In genomic region chr3:30770387-30770786, GRCh38 we compare ENCODE assay signal across 10 cellular contexts.
DNase-seq lines count a peak whose midpoint lies in the region; ATAC-seq, FAIRE-seq and TF ChIP-seq lines count a peak whose summit lies in the region.
"Had no signal": no experiment of that assay in that cellular context is flagged by ENCODE, and none has a peak within 500 bp of the region (broad histone marks: within the 10 kb centered on the region; RNA-seq: fewer than 3 reads in every experiment).

No MANE protein-coding gene starts in this region.

- CTCF ChIA-PET in activated naive CD4-positive, alpha-beta T cell treated with anti-CD3 and anti-CD28 coated beads for 36 hours (lab: Charles Lee): interaction anchor here (0.6 to 3.2 kb wide), 15 partner anchors 9 to 572 kb away, joined by 3 to 12 read pairs (median 4); no protein-coding TSS in a partner anchor

- no peak overlapping the region for H3K27ac ChIP-seq in keratinocyte (ENCODE audit: control insufficient read depth, insufficient read depth, low read length)
- no peak overlapping the region for H3K27ac ChIP-seq in testis
- H3K27ac ChIP-seq: uterus had no signal

- in situ Hi-C loops in astrocyte of the cerebellum (cut with HindIII; ENCODE audit: low sequenced_read_pairs): loop anchor here (25.0 kb wide), 1 partner anchor 367 kb away; no protein-coding TSS in a partner anchor

- H3K4me3 ChIP-seq in astrocyte of the cerebellum (ENCODE audit: low read depth, low read length) (no peak overlapping the region), keratinocyte (ENCODE audit: control insufficient read depth in 2 of 3, extremely low read depth in 1 of 3, insufficient read depth in 2 of 3, low read depth in 1 of 3, low read length in 3 of 3) (no peak overlapping the region), testis (no peak overlapping the region)
- H3K4me3 ChIP-seq: uterus had no signal

- no peak overlapping the region for H3K27ac Mint-ChIP-seq in CD14-positive monocyte
- no peak overlapping the region for H3K27ac Mint-ChIP-seq in activated naive CD4-positive, alpha-beta T cell treated with anti-CD3 and anti-CD28 coated beads for 36 hours
- H3K27ac Mint-ChIP-seq: activated T-helper 17 cell treated with anti-CD3 and anti-CD28 coated beads, Interleukin-2, amount 50 U/mL, for 72 hours had no signal

- peaks cover 0 to 1% (median 0%) of the 10 kb centered on the region in 3 donors for H3K27me3 Mint-ChIP-seq in CD14-positive monocyte (ENCODE audit: low read depth in 3 of 3)
- no peaks in the 10 kb centered on the region for H3K27me3 Mint-ChIP-seq in activated naive CD4-positive, alpha-beta T cell treated with anti-CD3 and anti-CD28 coated beads for 36 hours (ENCODE audit: low read depth)

- no peaks in the 10 kb centered on the region for H3K27me3 ChIP-seq in keratinocyte (ENCODE audit: control insufficient read depth, extremely low read depth, insufficient read depth, low read length)
- H3K27me3 ChIP-seq in testis: no peaks in the 10 kb centered on the region
- H3K27me3 ChIP-seq: uterus had no signal

- 69 to 76% methylated on average over 3 of the region's 3 CpGs for WGBS in testis, 2 donors

- H3K9me3 ChIP-seq in keratinocyte (ENCODE audit: control insufficient read depth, low read depth, low read length) (no peaks in the 10 kb centered on the region), testis (no peaks in the 10 kb centered on the region)
- H3K9me3 ChIP-seq: uterus had no signal

- DNase-seq in HK-2 (ENCODE audit: unreplicated experiment) (peak; percentile 66), astrocyte of the cerebellum (ENCODE audit: low read depth) (peak; percentile 68), keratinocyte (ENCODE audit: low read depth, low spot score) (peak; percentile 73), testis (peak; percentile 22), CD14-positive monocyte (ENCODE audit: low spot score) (no peak)
- no peak for DNase-seq in activated naive CD4-positive, alpha-beta T cell treated with anti-CD3 and anti-CD28 coated beads for 36 hours

- intact Hi-C loops in testis (cut with DNase I; ENCODE audit: low total_unique reads): no loop called here
- intact Hi-C loops in CD14-positive monocyte (cut with micrococcal nuclease): no loop called here
- intact Hi-C loops in activated naive CD4-positive, alpha-beta T cell treated with anti-CD3 and anti-CD28 coated beads for 36 hours (cut with micrococcal nuclease): loop anchor here (10.0 kb wide), 1 partner anchor 674 kb away; no protein-coding TSS in a partner anchor

- peak overlapping the region; percentile 30 for H3K4me2 ChIP-seq in keratinocyte (ENCODE audit: control insufficient read depth, extremely low read depth, insufficient read depth, low read depth, low read length)

- H3K4me3 Mint-ChIP-seq in CD14-positive monocyte: no peak overlapping the region
- no peak overlapping the region for H3K4me3 Mint-ChIP-seq in activated naive CD4-positive, alpha-beta T cell treated with anti-CD3 and anti-CD28 coated beads for 36 hours
- H3K4me3 Mint-ChIP-seq: activated T-helper 17 cell treated with anti-CD3 and anti-CD28 coated beads, Interleukin-2, amount 50 U/mL, for 72 hours had no signal

- no peaks in the 10 kb centered on the region for H3K36me3 Mint-ChIP-seq in CD14-positive monocyte
- no peaks in the 10 kb centered on the region for H3K36me3 Mint-ChIP-seq in activated naive CD4-positive, alpha-beta T cell treated with anti-CD3 and anti-CD28 coated beads for 36 hours (ENCODE audit: low read depth)

- H3K36me3 ChIP-seq in keratinocyte (ENCODE audit: control insufficient read depth in 2 of 2, extremely low read depth in 1 of 2, insufficient read depth in 2 of 2, low read length in 2 of 2): no peaks in the 10 kb centered on the region
- H3K36me3 ChIP-seq in testis (ENCODE audit: low read depth, missing control alignments): no peaks in the 10 kb centered on the region
- H3K36me3 ChIP-seq: uterus had no signal

- peaks cover 13% of the 10 kb centered on the region for H3K4me1 Mint-ChIP-seq in CD14-positive monocyte
- no peaks in the 10 kb centered on the region for H3K4me1 Mint-ChIP-seq in activated naive CD4-positive, alpha-beta T cell treated with anti-CD3 and anti-CD28 coated beads for 36 hours (ENCODE audit: low read depth)
- H3K4me1 Mint-ChIP-seq: activated T-helper 17 cell treated with anti-CD3 and anti-CD28 coated beads, Interleukin-2, amount 50 U/mL, for 72 hours had no signal

- H2AFZ ChIP-seq in keratinocyte (ENCODE audit: control insufficient read depth, low read length): no peak overlapping the region

- no peaks in the 10 kb centered on the region for H3K9me1 ChIP-seq in keratinocyte (ENCODE audit: control insufficient read depth, extremely low read depth, insufficient read depth, low read length)

- ATAC-seq in GM21723 (IDR thresholded peaks at IDR 0.05; ENCODE audit: unreplicated experiment) (no peak), HG02884 (IDR thresholded peaks at IDR 0.05; ENCODE audit: unreplicated experiment) (no peak)
- ATAC-seq: activated T-helper 17 cell treated with anti-CD3 and anti-CD28 coated beads, Interleukin-2, amount 50 U/mL, for 72 hours had no signal

- peaks cover 18% of the 10 kb centered on the region for H3K4me1 ChIP-seq in keratinocyte (ENCODE audit: control insufficient read depth, extremely low read depth, insufficient read depth, low read length)
- no peaks in the 10 kb centered on the region for H3K4me1 ChIP-seq in testis
- H3K4me1 ChIP-seq: uterus had no signal

- H3K9ac ChIP-seq in keratinocyte (ENCODE audit: control insufficient read depth, extremely low read depth, insufficient read depth, low read length): no peak overlapping the region

- peak; percentile 83 for FAIRE-seq in keratinocyte (lab: Jason Lieb, UNC)

- no peak for TF ChIP-seq POLR2A in testis (IDR thresholded peaks at IDR 0.05)

- dilution Hi-C loops in keratinocyte (cut with MboI; ENCODE audit: extremely low pct_ligation_motif_present, low sequenced_read_pairs): loop anchor here (25.0 kb wide), 1 partner anchor 367 kb away; no protein-coding TSS in a partner anchor

- H3K79me2 ChIP-seq in keratinocyte (ENCODE audit: control insufficient read depth, insufficient read depth, low read length): no peaks in the 10 kb centered on the region

- peaks cover 0 to 2% (median 0%) of the 10 kb centered on the region in 7 donors for H3K9me3 Mint-ChIP-seq in CD14-positive monocyte
- H3K9me3 Mint-ChIP-seq in activated naive CD4-positive, alpha-beta T cell treated with anti-CD3 and anti-CD28 coated beads for 36 hours: no peaks in the 10 kb centered on the region
- H3K9me3 Mint-ChIP-seq: activated T-helper 17 cell treated with anti-CD3 and anti-CD28 coated beads, Interleukin-2, amount 50 U/mL, for 72 hours had no signal

- no peaks in the 10 kb centered on the region for H4K20me1 ChIP-seq in keratinocyte (ENCODE audit: control insufficient read depth, extremely low read depth, insufficient read depth, low read length)

- TF ChIP-seq CTCF in astrocyte of the cerebellum (IDR thresholded peaks at IDR 0.05; ENCODE audit: low read depth, low read length, missing control alignments): no peak
- TF ChIP-seq CTCF in keratinocyte (optimal IDR thresholded peaks at IDR 0.05 in 1 of 3, IDR thresholded peaks at IDR 0.05 in 1 of 3, conservative IDR thresholded peaks at IDR 0.05 in 1 of 3; ENCODE audit: extremely low read depth in 1 of 3, insufficient read depth in 2 of 3, low read length in 3 of 3): no peak
- no peak for TF ChIP-seq CTCF in testis (IDR thresholded peaks at IDR 0.05)
- no peak for TF ChIP-seq CTCF in CD14-positive monocyte (IDR thresholded peaks at IDR 0.05)

Comparison
In these comparisons a context has a peak if more than half of its experiments do, and no peak if none do; other contexts are left out.
1. DNase-seq: peak in HK-2 (single experiment), astrocyte of the cerebellum (single experiment), keratinocyte (single experiment) and testis (single experiment); none in CD14-positive monocyte (single experiment) and activated naive CD4-positive, alpha-beta T cell treated with anti-CD3 and anti-CD28 coated beads for 36 hours (single experiment).